ENCODE assay signal across 1 cellular context in the genomic region with DNA sequence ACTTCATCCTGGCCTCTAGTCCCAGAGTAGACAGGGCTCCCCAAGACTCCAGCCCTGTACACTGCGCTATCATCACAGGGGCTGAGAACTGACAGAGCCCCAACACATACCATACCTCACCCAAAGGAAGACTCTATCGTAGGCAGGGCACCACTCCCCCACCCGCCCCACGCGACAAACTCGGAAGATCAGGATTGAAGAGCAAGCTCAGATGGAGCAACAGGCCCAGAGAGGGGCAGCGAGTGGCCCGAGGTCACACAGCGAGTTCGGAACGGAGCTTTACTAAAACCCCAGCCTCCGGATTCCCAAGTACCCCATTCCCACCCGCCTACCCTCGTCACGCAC.
A peak's percentile ranks its signal among the peaks of the same experiment; 100 is the strongest.
TF ChIP-seq lines count a peak whose summit lies in the region.

No MANE protein-coding gene starts in this region.

TF ChIP-seq in K562, 482 proteins besides CTCF, POLR2A, EP300 and RAD21 (continued from another document and continues in another):
- TF ChIP-seq TARDBP (IDR thresholded peaks at IDR 0.05) (no peak), NR3C1 (CRISPR knock-in tag; IDR thresholded peaks at IDR 0.05) (no peak), ZNF253 (CRISPR knock-in tag; conservative IDR thresholded peaks at IDR 0.05) (no peak), BRCA1 (IDR thresholded peaks at IDR 0.05) (no peak), BRCA1 (CRISPR knock-in tag; IDR thresholded peaks at IDR 0.05) (no peak), KAT8 (IDR thresholded peaks at IDR 0.05; ENCODE audit: low read depth) (no peak), ERF (CRISPR knock-in tag; IDR thresholded peaks at IDR 0.05) (no peak), ZNF41 (CRISPR knock-in tag; conservative IDR thresholded peaks at IDR 0.05) (no peak), ZKSCAN1 (IDR thresholded peaks at IDR 0.05; ENCODE audit: low read depth, low read length) (no peak), ILF3 (IDR thresholded peaks at IDR 0.05; ENCODE audit: borderline replicate concordance) (no peak), PTBP1 (IDR thresholded peaks at IDR 0.05; ENCODE audit: low read depth, low read length) (peak; percentile 97), ZNF140 (CRISPR knock-in tag; IDR thresholded peaks at IDR 0.05) (no peak), TFAM (CRISPR knock-in tag; conservative IDR thresholded peaks at IDR 0.05) (no peak), PTRF (tag; IDR thresholded peaks at IDR 0.05) (no peak), SUPT5H (IDR thresholded peaks at IDR 0.05) (no peak), SETDB1 (IDR thresholded peaks at IDR 0.05; ENCODE audit: low read length) (no peak), ARHGAP35 (IDR thresholded peaks at IDR 0.05; ENCODE audit: partially characterized antibody) (no peak), ZNF507 (tag; conservative IDR thresholded peaks at IDR 0.05) (no peak), ESRRA (IDR thresholded peaks at IDR 0.05; ENCODE audit: borderline replicate concordance, low read depth) (peak; percentile 18; the same call in 1 of the 2 replicates), KLF16 (IDR thresholded peaks at IDR 0.05) (no peak), TCF7L2 (IDR thresholded peaks at IDR 0.05; ENCODE audit: low read depth, low read length) (no peak), NFE2 (IDR thresholded peaks at IDR 0.05; ENCODE audit: low read depth) (no peak), MTA2 (IDR thresholded peaks at IDR 0.05; ENCODE audit: low read depth) (no peak), ZNF79 (CRISPR knock-in tag; IDR thresholded peaks at IDR 0.05; ENCODE audit: low read depth) (no peak), CCNT2 (IDR thresholded peaks at IDR 0.05; ENCODE audit: borderline replicate concordance, extremely low read depth, insufficient read length, low read depth, low read length) (no peak), RBM15 (IDR thresholded peaks at IDR 0.05; ENCODE audit: insufficient read depth, low read length) (no peak), RAD51 (IDR thresholded peaks at IDR 0.05; ENCODE audit: borderline replicate concordance, low read depth) (no peak), TBL1XR1 (IDR thresholded peaks at IDR 0.05; ENCODE audit: low read length in 2 of 2) (no peak), CBFA2T2 (conservative IDR thresholded peaks at IDR 0.05) (no peak), MEF2D (tag; conservative IDR thresholded peaks at IDR 0.05; ENCODE audit: low read depth) (no peak), HEY1 (CRISPR knock-in tag; IDR thresholded peaks at IDR 0.05; ENCODE audit: borderline replicate concordance) (no peak), GABPA (tag; conservative IDR thresholded peaks at IDR 0.05; ENCODE audit: low read depth) (no peak), CHD4 (IDR thresholded peaks at IDR 0.05; ENCODE audit: insufficient read depth, insufficient replicate concordance, low read depth, low read length, poor library complexity, severe bottlenecking) (peak; percentile 86), RBM25 (IDR thresholded peaks at IDR 0.05; ENCODE audit: low read depth, low read length, severe bottlenecking) (peak; percentile 97), MTA3 (IDR thresholded peaks at IDR 0.05; ENCODE audit: borderline replicate concordance) (no peak), MAZ (CRISPR knock-in tag; conservative IDR thresholded peaks at IDR 0.05 in 1 of 2, IDR thresholded peaks at IDR 0.05 in 1 of 2) (no peak)
- TF ChIP-seq, protein P1, sequence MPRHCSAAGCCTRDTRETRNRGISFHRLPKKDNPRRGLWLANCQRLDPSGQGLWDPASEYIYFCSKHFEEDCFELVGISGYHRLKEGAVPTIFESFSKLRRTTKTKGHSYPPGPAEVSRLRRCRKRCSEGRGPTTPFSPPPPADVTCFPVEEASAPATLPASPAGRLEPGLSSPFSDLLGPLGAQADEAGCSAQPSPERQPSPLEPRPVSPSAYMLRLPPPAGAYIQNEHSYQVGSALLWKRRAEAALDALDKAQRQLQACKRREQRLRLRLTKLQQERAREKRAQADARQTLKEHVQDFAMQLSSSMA (CRISPR knock-in tag; IDR thresholded peaks at IDR 0.05): no peak
- TF ChIP-seq, protein P2, sequence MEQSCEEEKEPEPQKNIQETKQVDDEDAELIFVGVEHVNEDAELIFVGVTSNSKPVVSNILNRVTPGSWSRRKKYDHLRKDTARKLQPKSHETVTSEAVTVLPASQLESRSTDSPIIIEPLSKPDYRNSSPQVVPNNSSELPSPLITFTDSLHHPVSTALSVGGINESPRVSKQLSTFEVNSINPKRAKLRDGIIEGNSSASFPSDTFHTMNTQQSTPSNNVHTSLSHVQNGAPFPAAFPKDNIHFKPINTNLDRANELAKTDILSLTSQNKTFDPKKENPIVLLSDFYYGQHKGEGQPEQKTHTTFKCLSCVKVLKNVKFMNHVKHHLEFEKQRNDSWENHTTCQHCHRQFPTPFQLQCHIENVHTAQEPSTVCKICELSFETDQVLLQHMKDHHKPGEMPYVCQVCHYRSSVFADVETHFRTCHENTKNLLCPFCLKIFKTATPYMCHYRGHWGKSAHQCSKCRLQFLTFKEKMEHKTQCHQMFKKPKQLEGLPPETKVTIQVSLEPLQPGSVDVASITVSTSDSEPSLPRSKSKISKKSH (CRISPR knock-in tag; IDR thresholded peaks at IDR 0.05): no peak
- TF ChIP-seq, protein P3, sequence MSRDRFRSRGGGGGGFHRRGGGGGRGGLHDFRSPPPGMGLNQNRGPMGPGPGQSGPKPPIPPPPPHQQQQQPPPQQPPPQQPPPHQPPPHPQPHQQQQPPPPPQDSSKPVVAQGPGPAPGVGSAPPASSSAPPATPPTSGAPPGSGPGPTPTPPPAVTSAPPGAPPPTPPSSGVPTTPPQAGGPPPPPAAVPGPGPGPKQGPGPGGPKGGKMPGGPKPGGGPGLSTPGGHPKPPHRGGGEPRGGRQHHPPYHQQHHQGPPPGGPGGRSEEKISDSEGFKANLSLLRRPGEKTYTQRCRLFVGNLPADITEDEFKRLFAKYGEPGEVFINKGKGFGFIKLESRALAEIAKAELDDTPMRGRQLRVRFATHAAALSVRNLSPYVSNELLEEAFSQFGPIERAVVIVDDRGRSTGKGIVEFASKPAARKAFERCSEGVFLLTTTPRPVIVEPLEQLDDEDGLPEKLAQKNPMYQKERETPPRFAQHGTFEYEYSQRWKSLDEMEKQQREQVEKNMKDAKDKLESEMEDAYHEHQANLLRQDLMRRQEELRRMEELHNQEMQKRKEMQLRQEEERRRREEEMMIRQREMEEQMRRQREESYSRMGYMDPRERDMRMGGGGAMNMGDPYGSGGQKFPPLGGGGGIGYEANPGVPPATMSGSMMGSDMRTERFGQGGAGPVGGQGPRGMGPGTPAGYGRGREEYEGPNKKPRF (IDR thresholded peaks at IDR 0.05; ENCODE audit: low read depth, low read length): no peak
- TF ChIP-seq, protein P4, sequence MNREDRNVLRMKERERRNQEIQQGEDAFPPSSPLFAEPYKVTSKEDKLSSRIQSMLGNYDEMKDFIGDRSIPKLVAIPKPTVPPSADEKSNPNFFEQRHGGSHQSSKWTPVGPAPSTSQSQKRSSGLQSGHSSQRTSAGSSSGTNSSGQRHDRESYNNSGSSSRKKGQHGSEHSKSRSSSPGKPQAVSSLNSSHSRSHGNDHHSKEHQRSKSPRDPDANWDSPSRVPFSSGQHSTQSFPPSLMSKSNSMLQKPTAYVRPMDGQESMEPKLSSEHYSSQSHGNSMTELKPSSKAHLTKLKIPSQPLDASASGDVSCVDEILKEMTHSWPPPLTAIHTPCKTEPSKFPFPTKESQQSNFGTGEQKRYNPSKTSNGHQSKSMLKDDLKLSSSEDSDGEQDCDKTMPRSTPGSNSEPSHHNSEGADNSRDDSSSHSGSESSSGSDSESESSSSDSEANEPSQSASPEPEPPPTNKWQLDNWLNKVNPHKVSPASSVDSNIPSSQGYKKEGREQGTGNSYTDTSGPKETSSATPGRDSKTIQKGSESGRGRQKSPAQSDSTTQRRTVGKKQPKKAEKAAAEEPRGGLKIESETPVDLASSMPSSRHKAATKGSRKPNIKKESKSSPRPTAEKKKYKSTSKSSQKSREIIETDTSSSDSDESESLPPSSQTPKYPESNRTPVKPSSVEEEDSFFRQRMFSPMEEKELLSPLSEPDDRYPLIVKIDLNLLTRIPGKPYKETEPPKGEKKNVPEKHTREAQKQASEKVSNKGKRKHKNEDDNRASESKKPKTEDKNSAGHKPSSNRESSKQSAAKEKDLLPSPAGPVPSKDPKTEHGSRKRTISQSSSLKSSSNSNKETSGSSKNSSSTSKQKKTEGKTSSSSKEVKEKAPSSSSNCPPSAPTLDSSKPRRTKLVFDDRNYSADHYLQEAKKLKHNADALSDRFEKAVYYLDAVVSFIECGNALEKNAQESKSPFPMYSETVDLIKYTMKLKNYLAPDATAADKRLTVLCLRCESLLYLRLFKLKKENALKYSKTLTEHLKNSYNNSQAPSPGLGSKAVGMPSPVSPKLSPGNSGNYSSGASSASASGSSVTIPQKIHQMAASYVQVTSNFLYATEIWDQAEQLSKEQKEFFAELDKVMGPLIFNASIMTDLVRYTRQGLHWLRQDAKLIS (CRISPR knock-in tag; IDR thresholded peaks at IDR 0.05): no peak
- TF ChIP-seq, protein P5, sequence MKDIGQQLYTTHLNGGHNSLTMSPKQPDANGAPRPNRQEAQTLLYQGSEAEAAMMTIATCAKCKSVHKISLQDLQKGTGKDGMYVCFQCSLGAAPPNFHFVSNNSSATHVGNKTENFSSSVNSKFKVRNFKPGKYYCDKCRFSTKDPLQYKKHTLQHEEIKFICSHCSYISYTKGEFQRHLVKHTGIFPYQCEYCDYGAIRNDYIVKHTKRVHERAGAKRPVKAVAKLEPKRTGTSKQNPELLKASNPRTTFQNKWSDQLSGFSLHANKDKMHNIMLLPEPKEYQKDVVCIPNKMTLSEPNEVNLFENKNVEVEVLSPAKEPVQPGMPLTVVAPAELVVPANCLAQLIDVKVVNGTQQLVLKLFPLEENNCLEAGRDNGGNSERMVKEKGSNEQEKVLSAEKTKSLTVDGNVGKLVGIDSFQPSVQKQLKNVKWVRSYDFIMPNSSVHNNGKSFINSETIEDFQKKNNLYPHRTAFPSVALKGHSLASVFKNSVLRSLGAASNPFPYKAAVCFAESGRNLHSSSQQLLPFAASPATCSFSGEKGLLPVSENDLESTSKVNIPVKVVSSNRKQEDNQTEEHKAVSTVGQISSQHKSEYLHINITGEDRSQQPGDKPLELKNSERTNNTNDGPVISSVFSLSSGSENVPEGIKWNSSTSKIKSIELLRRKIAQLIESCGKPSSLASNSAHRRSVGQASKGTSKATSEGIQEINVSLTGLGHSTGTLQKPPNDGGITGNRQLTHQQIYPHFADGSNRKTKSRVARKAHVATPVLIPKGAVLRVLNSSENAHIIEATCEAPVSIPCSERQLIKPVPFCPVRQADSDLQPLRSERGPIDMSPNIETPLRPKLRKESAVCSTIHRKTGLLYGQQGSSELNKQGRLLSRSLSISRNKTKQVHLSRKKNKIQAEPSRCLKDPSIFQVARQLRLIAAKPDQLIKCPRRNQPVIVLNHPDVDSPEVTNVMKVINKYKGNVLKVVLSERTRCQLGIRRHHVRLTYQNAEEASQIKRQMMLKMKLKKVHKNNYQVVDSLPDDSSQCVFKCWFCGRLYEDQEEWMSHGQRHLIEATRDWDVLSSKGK (CRISPR knock-in tag; IDR thresholded peaks at IDR 0.05): no peak
- TF ChIP-seq, protein P6, sequence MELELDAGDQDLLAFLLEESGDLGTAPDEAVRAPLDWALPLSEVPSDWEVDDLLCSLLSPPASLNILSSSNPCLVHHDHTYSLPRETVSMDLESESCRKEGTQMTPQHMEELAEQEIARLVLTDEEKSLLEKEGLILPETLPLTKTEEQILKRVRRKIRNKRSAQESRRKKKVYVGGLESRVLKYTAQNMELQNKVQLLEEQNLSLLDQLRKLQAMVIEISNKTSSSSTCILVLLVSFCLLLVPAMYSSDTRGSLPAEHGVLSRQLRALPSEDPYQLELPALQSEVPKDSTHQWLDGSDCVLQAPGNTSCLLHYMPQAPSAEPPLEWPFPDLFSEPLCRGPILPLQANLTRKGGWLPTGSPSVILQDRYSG (tag; conservative IDR thresholded peaks at IDR 0.05; ENCODE audit: low read depth): no peak
- TF ChIP-seq, protein P7, sequence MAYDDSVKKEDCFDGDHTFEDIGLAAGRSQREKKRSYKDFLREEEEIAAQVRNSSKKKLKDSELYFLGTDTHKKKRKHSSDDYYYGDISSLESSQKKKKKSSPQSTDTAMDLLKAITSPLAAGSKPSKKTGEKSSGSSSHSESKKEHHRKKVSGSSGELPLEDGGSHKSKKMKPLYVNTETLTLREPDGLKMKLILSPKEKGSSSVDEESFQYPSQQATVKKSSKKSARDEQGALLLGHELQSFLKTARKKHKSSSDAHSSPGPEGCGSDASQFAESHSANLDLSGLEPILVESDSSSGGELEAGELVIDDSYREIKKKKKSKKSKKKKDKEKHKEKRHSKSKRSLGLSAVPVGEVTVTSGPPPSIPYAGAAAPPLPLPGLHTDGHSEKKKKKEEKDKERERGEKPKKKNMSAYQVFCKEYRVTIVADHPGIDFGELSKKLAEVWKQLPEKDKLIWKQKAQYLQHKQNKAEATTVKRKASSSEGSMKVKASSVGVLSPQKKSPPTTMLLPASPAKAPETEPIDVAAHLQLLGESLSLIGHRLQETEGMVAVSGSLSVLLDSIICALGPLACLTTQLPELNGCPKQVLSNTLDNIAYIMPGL (CRISPR knock-in tag; IDR thresholded peaks at IDR 0.05): no peak
- TF ChIP-seq, protein P8, sequence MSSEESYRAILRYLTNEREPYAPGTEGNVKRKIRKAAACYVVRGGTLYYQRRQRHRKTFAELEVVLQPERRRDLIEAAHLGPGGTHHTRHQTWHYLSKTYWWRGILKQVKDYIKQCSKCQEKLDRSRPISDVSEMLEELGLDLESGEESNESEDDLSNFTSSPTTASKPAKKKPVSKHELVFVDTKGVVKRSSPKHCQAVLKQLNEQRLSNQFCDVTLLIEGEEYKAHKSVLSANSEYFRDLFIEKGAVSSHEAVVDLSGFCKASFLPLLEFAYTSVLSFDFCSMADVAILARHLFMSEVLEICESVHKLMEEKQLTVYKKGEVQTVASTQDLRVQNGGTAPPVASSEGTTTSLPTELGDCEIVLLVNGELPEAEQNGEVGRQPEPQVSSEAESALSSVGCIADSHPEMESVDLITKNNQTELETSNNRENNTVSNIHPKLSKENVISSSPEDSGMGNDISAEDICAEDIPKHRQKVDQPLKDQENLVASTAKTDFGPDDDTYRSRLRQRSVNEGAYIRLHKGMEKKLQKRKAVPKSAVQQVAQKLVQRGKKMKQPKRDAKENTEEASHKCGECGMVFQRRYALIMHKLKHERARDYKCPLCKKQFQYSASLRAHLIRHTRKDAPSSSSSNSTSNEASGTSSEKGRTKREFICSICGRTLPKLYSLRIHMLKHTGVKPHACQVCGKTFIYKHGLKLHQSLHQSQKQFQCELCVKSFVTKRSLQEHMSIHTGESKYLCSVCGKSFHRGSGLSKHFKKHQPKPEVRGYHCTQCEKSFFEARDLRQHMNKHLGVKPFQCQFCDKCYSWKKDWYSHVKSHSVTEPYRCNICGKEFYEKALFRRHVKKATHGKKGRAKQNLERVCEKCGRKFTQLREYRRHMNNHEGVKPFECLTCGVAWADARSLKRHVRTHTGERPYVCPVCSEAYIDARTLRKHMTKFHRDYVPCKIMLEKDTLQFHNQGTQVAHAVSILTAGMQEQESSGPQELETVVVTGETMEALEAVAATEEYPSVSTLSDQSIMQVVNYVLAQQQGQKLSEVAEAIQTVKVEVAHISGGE (CRISPR knock-in tag; IDR thresholded peaks at IDR 0.05): no peak
- TF ChIP-seq, protein P9, sequence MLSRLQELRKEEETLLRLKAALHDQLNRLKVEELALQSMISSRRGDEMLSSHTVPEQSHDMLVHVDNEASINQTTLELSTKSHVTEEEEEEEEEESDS (CRISPR knock-in tag; IDR thresholded peaks at IDR 0.05): no peak
- TF ChIP-seq, protein P10, sequence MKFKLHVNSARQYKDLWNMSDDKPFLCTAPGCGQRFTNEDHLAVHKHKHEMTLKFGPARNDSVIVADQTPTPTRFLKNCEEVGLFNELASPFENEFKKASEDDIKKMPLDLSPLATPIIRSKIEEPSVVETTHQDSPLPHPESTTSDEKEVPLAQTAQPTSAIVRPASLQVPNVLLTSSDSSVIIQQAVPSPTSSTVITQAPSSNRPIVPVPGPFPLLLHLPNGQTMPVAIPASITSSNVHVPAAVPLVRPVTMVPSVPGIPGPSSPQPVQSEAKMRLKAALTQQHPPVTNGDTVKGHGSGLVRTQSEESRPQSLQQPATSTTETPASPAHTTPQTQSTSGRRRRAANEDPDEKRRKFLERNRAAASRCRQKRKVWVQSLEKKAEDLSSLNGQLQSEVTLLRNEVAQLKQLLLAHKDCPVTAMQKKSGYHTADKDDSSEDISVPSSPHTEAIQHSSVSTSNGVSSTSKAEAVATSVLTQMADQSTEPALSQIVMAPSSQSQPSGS (CRISPR knock-in tag; IDR thresholded peaks at IDR 0.05): no peak
